In genomic region chr2:42569116-42569711, GRCh38 we compare ENCODE assay signal across 8 cellular contexts. TPM values are rescaled to one million over a fixed set of nuclear protein-coding genes. Genes with fewer than 3 reads are reported as not detected.
DNase-seq lines count a peak whose midpoint lies in the region; ATAC-seq lines count a peak whose summit lies in the region.

No MANE protein-coding gene starts in this region.

- H3K27ac ChIP-seq in right cardiac atrium (ENCODE audit: low read length) = peak overlapping the region; percentile 91

- WGBS in right cardiac atrium = 4% methylated on average over 20 of the region's 20 CpGs

- H3K4me1 ChIP-seq in right cardiac atrium (ENCODE audit: control insufficient read depth, insufficient read depth, low read length) = no peaks in the 10 kb centered on the region

- ATAC-seq in right cardiac atrium = peak; percentile 51
- no peak for ATAC-seq in GM21717 (IDR thresholded peaks at IDR 0.05; ENCODE audit: unreplicated experiment)

- H3K4me3 ChIP-seq in H7 (ENCODE audit: insufficient read depth, low read depth, low read length) (peak overlapping the region; percentile 75), right cardiac atrium (ENCODE audit: low read length) (peak overlapping the region; percentile 99)

- intact Hi-C loops in right cardiac atrium (cut with DNase I) = no loop called here

- DNase-seq in Caki2 (ENCODE audit: low read depth) = peak; percentile 35
- DNase-seq in H7 = no peak
- peak; percentile 21 to 37 for DNase-seq in NCI-H526 (lab: John Stamatoyannopoulos, UW)
- DNase-seq in amniotic epithelial cell (ENCODE audit: low read depth) = peak; percentile 59
- peak; percentile 26 to 66 (median 64) for DNase-seq in right cardiac atrium
- peak; percentile 32 for DNase-seq in putamen (ENCODE audit: low spot score)
- no peak for DNase-seq in NCI-H1930 (lab: John Stamatoyannopoulos, UW)

- no peaks in the 10 kb centered on the region for H3K9me3 ChIP-seq in right cardiac atrium (ENCODE audit: control insufficient read depth, low read length)

- H3K36me3 ChIP-seq in H7 (replicated peaks; ENCODE audit: control insufficient read depth, insufficient read depth, low read length) = peaks cover 5% of the 10 kb centered on the region

- in situ Hi-C loops in Caki2 (cut with HindIII; ENCODE audit: low pct_unique_long_range_greater_than_20kb, low sequenced_read_pairs) = no loop called here

- no peaks in the 10 kb centered on the region for H3K27me3 ChIP-seq in H7 (ENCODE audit: control insufficient read depth, insufficient read depth, low read length)
- H3K27me3 ChIP-seq in right cardiac atrium (ENCODE audit: control insufficient read depth, insufficient read depth) = no peaks in the 10 kb centered on the region

RNA-seq across cellular contexts. Expression of gene MTA3, which starts 0.8 kb away (rescaled TPM):
- total RNA-seq in Caki2 (2014; rRNA removed; shearing (Covaris generic); ENCODE audit: low replicate concordance) = 31.2 and 31.6 TPM in 2 replicates
- 51.8 and 59.6 TPM in 2 replicates for total RNA-seq in H7 (2014; rRNA removed; shearing (Covaris generic))
- 10 to 100 TPM; 24.8 to 31.0 (median 28.9) TPM for total RNA-seq in right cardiac atrium
- polyA plus RNA-seq in right cardiac atrium = 24.6 TPM

Comparison
In these comparisons a context has a peak if more than half of its experiments do, and no peak if none do; other contexts are left out.
1. DNase-seq: peak in Caki2 (single experiment), NCI-H526 (2 of 2), amniotic epithelial cell (single experiment), right cardiac atrium (3 of 3) and putamen (single experiment); none in H7 (single experiment) and NCI-H1930 (0 of 2).